ENCODE assay signal across 5 cellular contexts in genomic region chr3:54099381-54099780, GRCh38. TPM values are rescaled to one million over a fixed set of nuclear protein-coding genes. Genes with fewer than 3 reads are reported as not detected.
"Had no signal": no experiment of that assay in that cellular context is flagged by ENCODE, and none has a peak within 500 bp of the region (broad histone marks: within the 10 kb centered on the region; RNA-seq: fewer than 3 reads in every experiment).

No MANE protein-coding gene starts in this region.

- ATAC-seq: GM23338 had no signal

- DNase-seq: H9, HCEC 1CT, IMR-90 had no signal

- H3K4me3 ChIP-seq: GM23338 had no signal

RNA-seq across cellular contexts. Expression of gene CACNA2D3, which starts 23.0 kb away (rescaled TPM):
- total RNA-seq: HT-29 had no signal
